ENCODE assay signal across 18 cellular contexts in genomic region chr10:28798428-28798955, GRCh38.
DNase-seq lines count a peak whose midpoint lies in the region; ATAC-seq, FAIRE-seq and TF ChIP-seq lines count a peak whose summit lies in the region.
"Had no signal": no experiment of that assay in that cellular context is flagged by ENCODE, and none has a peak within 500 bp of the region (broad histone marks: within the 10 kb centered on the region; RNA-seq: fewer than 3 reads in every experiment).

No MANE protein-coding gene starts in this region.

- CTCF ChIA-PET in PC-3 (lab: Charles Lee), result no interaction called here
- CTCF ChIA-PET in H1 (lab: Charles Lee; ENCODE audit: partially characterized antibody), result interaction anchor here (1.1 kb wide), 1 partner anchor 9 kb away, joined by 4 read pairs; no protein-coding TSS in a partner anchor

- H3K23ac ChIP-seq in H1 (ENCODE audit: insufficient read length) (no peak overlapping the region), trophoblast cell (ENCODE audit: low read length) (no peak overlapping the region)

- 90% methylated on average over 4 of the region's 4 CpGs; no CpG with 5 or more reads in 1 of the 2 experiments for WGBS in H1 (ENCODE audit: extremely low coverage in 1 of 2, insufficient coverage in 1 of 2, insufficient read length in 1 of 2, insufficient replicate concordance in 2 of 2, low coverage in 1 of 2, low lambda C conversion rate in 2 of 2, missing lambda C conversion rate in 1 of 2), 2 experiments
- WGBS in trophoblast cell (ENCODE audit: extremely low coverage, insufficient coverage, insufficient read length), result no CpG with 5 or more reads among the region's 4 CpGs
- 87 to 91% methylated on average over 4 of the region's 4 CpGs for WGBS in testis, 2 donors

- no TSS peak for BruUV-seq in PC-3 (replicated peaks; lab: Mats Ljungman, UMichigan)

- H3K4me1 ChIP-seq in PC-3 (ENCODE audit: insufficient read depth, low read length), result peaks cover 33% of the 10 kb centered on the region
- H3K4me1 ChIP-seq in H1 (replicated peaks in 1 of 4; ENCODE audit: control insufficient read depth in 3 of 4, insufficient read depth in 4 of 4, low read length in 3 of 4), result no peaks in the 10 kb centered on the region; a peak in 1 of 7 replicates
- H3K4me1 ChIP-seq in trophoblast cell (ENCODE audit: control insufficient read depth in 1 of 2, insufficient read depth in 2 of 2, low read length in 2 of 2), result no peaks in the 10 kb centered on the region
- H3K4me1 ChIP-seq in testis, result no peaks in the 10 kb centered on the region

- no peaks in the 10 kb centered on the region for H3K79me2 ChIP-seq in PC-3 (ENCODE audit: low read length)
- no peaks in the 10 kb centered on the region for H3K79me2 ChIP-seq in H1 (ENCODE audit: control insufficient read depth in 1 of 2, insufficient read depth in 2 of 2, low read length in 2 of 2)
- no peaks in the 10 kb centered on the region for H3K79me2 ChIP-seq in trophoblast cell (ENCODE audit: control insufficient read depth, insufficient read depth, low read length, poor library complexity)

- H3K14ac ChIP-seq in H1 (ENCODE audit: insufficient read length) (no peak overlapping the region), trophoblast cell (ENCODE audit: low read length) (no peak overlapping the region)

- H3K79me1 ChIP-seq in H1 (ENCODE audit: low read depth, low read length) (no peaks in the 10 kb centered on the region), trophoblast cell (ENCODE audit: low read length) (peaks cover 2% of the 10 kb centered on the region)

- H4K91ac ChIP-seq in H1 (replicated peaks; ENCODE audit: insufficient read length, low read length) (no peak overlapping the region), trophoblast cell (ENCODE audit: low read depth, low read length) (no peak overlapping the region)

- DNase-seq in NCI-H2227 (lab: John Stamatoyannopoulos, UW; ENCODE audit: unreplicated experiment) (peak; percentile 2), PC-3 (no peak), H1 (ENCODE audit: low read depth in 1 of 2, low spot score in 2 of 2) (no peak), trophoblast cell (peak in 1 of 2 donors; percentile 10), testis (no peak), NCI-H2029 (lab: John Stamatoyannopoulos, UW) (no peak), NCI-H2171 treated with DMSO at 0.1 percent for 48 hours (lab: John Stamatoyannopoulos, UW) (no peak), G401 (ENCODE audit: low spot score) (no peak)
- DNase-seq: AML-193, DMS79, MV-4-11, NCI-H1417, NCI-H187 treated with DMSO at 0.1 percent for 48 hours, NCI-H2171, NCI-H774, RPMI8226, SHP77 treated with DMSO at 0.1 percent for 48 hours had no signal

- H3K9me3 ChIP-seq in PC-3 (ENCODE audit: low read length), result no peaks in the 10 kb centered on the region
- H3K9me3 ChIP-seq in H1 (ENCODE audit: insufficient read depth in 2 of 2, low read depth in 1 of 2, low read length in 1 of 2), result no peaks in the 10 kb centered on the region
- H3K9me3 ChIP-seq in trophoblast cell (ENCODE audit: insufficient read depth, low read depth, low read length), result no peaks in the 10 kb centered on the region
- H3K9me3 ChIP-seq in testis, result no peaks in the 10 kb centered on the region

- H3K56ac ChIP-seq in H1 (replicated peaks; ENCODE audit: insufficient read length, low read depth, low read length), result no peak overlapping the region

- H3K9ac ChIP-seq in PC-3 (ENCODE audit: low read length) (no peak overlapping the region), H1 (replicated peaks in 1 of 4; ENCODE audit: extremely low read depth in 1 of 4, low read depth in 3 of 4, low read length in 3 of 4) (no peak overlapping the region), trophoblast cell (ENCODE audit: low read length) (no peak overlapping the region)
- H3K9ac ChIP-seq: KMS-11 had no signal

- H4K12ac ChIP-seq in trophoblast cell (ENCODE audit: low read depth, low read length), result no peak overlapping the region

- POLR2A ChIA-PET in PC-3 (lab: Charles Lee; ENCODE audit: unreplicated experiment) (no interaction called here), H1 (lab: Charles Lee; ENCODE audit: partially characterized antibody) (no interaction called here)

- H2BK20ac ChIP-seq in H1 (ENCODE audit: low read length), result no peak overlapping the region

- H3K9me2 ChIP-seq in PC-3 (replicated peaks; ENCODE audit: low read length), result no peaks in the 10 kb centered on the region

- H2AK5ac ChIP-seq in H1 (ENCODE audit: low read depth, low read length) (no peak overlapping the region), trophoblast cell (ENCODE audit: low read length) (peak overlapping the region; percentile 35)

- H3K18ac ChIP-seq in H1 (ENCODE audit: extremely low read depth, low read length), result no peak overlapping the region
- H3K18ac ChIP-seq in trophoblast cell (ENCODE audit: low read length), result no peak overlapping the region

- no peak overlapping the region for H3K4ac ChIP-seq in H1 (replicated peaks; ENCODE audit: insufficient read length, low read depth, low read length)
- H3K4ac ChIP-seq in trophoblast cell (ENCODE audit: low read depth, low read length), result no peak overlapping the region

- ATAC-seq in PC-3, result no peak

- FAIRE-seq in H1 (lab: Jason Lieb, UNC), result no peak

- no peak overlapping the region for H4K8ac ChIP-seq in H1 (ENCODE audit: extremely low read depth, insufficient read depth, low read length)
- no peak overlapping the region for H4K8ac ChIP-seq in trophoblast cell (ENCODE audit: low read depth, low read length)

- no peak overlapping the region for H2BK120ac ChIP-seq in H1 (replicated peaks; ENCODE audit: low read depth, low read length)
- H2BK120ac ChIP-seq in trophoblast cell (ENCODE audit: insufficient read depth, low read length, poor library complexity), result no peak overlapping the region

- TF ChIP-seq CTCF in PC-3 (conservative IDR thresholded peaks at IDR 0.05; ENCODE audit: low read depth, low read length), result no peak
- TF ChIP-seq CTCF in H1 (IDR thresholded peaks at IDR 0.05; ENCODE audit: control extremely low read depth in 1 of 3, insufficient read depth in 1 of 3, low read depth in 1 of 3, low read length in 3 of 3), result no peak
- TF ChIP-seq CTCF in testis (IDR thresholded peaks at IDR 0.05), result no peak

- no peak overlapping the region for H2BK15ac ChIP-seq in H1 (ENCODE audit: low read length)

- no peak overlapping the region for H4K5ac ChIP-seq in H1 (ENCODE audit: insufficient read length, low read depth, low read length)

- in situ Hi-C loops in G401 (cut with HindIII; ENCODE audit: low sequenced_read_pairs), result no loop called here

- no peaks in the 10 kb centered on the region for H3F3A ChIP-seq in PC-3 (ENCODE audit: low read length, unreplicated experiment)

- H3K4me2 ChIP-seq in PC-3 (ENCODE audit: low read length) (0 out of 2 replicates have a peak overlapping the region, but pooled peaks have one; percentile 37), H1 (ENCODE audit: insufficient read depth in 1 of 2, low read depth in 2 of 2, low read length in 2 of 2) (no peak overlapping the region), trophoblast cell (ENCODE audit: low read length) (no peak overlapping the region)
- H3K4me2 ChIP-seq: KMS-11 had no signal

- no peaks in the 10 kb centered on the region for H3K36me3 ChIP-seq in PC-3 (ENCODE audit: low read depth, low read length)
- no peaks in the 10 kb centered on the region for H3K36me3 ChIP-seq in H1 (ENCODE audit: control insufficient read depth in 2 of 4, insufficient read depth in 4 of 4, low read length in 3 of 4)
- H3K36me3 ChIP-seq in trophoblast cell (ENCODE audit: control insufficient read depth in 1 of 2, insufficient read depth in 2 of 2, low read length in 2 of 2), result no peaks in the 10 kb centered on the region
- H3K36me3 ChIP-seq in testis (ENCODE audit: low read depth, missing control alignments), result no peaks in the 10 kb centered on the region

- no peaks in the 10 kb centered on the region for H4K20me1 ChIP-seq in PC-3 (ENCODE audit: low read length)
- no peaks in the 10 kb centered on the region for H4K20me1 ChIP-seq in H1 (replicated peaks in 1 of 2; ENCODE audit: control insufficient read depth in 1 of 2, insufficient read depth in 2 of 2, low read length in 2 of 2)

- no peak overlapping the region for H3K4me3 ChIP-seq in PC-3 (ENCODE audit: low read length)
- no peak overlapping the region for H3K4me3 ChIP-seq in H1 (ENCODE audit: extremely low read depth in 1 of 4, insufficient read depth in 2 of 4, low read depth in 3 of 4, low read length in 4 of 4)
- no peak overlapping the region for H3K4me3 ChIP-seq in trophoblast cell (ENCODE audit: low read depth, low read length)
- H3K4me3 ChIP-seq in testis, result no peak overlapping the region

- TF ChIP-seq POLR2A in H1 (IDR thresholded peaks at IDR 0.05; ENCODE audit: control extremely low read depth in 1 of 2, low read depth in 2 of 2, low read length in 2 of 2), result no peak
- TF ChIP-seq POLR2A in testis (IDR thresholded peaks at IDR 0.05), result no peak

- no peaks in the 10 kb centered on the region for H3K23me2 ChIP-seq in H1 (ENCODE audit: low read depth, low read length)

- no peak for TF ChIP-seq RAD21 in H1 (IDR thresholded peaks at IDR 0.05 in 1 of 2, conservative IDR thresholded peaks at IDR 0.05 in 1 of 2; ENCODE audit: low read depth in 2 of 2, low read length in 2 of 2)

- intact Hi-C loops in PC-3 (cut with micrococcal nuclease) (no loop called here), testis (cut with DNase I; ENCODE audit: low total_unique reads) (no loop called here)

- no peak overlapping the region for H3K27ac ChIP-seq in PC-3 (ENCODE audit: low read length)
- H3K27ac ChIP-seq in H1 (ENCODE audit: low read depth, low read length), result no peak overlapping the region
- no peak overlapping the region for H3K27ac ChIP-seq in trophoblast cell (ENCODE audit: low read depth, low read length)
- H3K27ac ChIP-seq in testis, result no peak overlapping the region
- H3K27ac ChIP-seq: KMS-11 had no signal

- H2AFZ ChIP-seq in PC-3 (ENCODE audit: low read length), result no peak overlapping the region
- no peak overlapping the region for H2AFZ ChIP-seq in H1 (ENCODE audit: low read length)
- no peak overlapping the region for H2AFZ ChIP-seq in trophoblast cell (ENCODE audit: insufficient read depth, low read length, poor library complexity)

- no peaks in the 10 kb centered on the region for H3K27me3 ChIP-seq in PC-3 (ENCODE audit: low read length)
- no peaks in the 10 kb centered on the region for H3K27me3 ChIP-seq in H1 (replicated peaks in 1 of 4; ENCODE audit: control insufficient read depth in 3 of 4, extremely low read depth in 1 of 4, insufficient read depth in 3 of 4, low read length in 3 of 4)
- H3K27me3 ChIP-seq in trophoblast cell (ENCODE audit: insufficient read depth, low read length), result no peaks in the 10 kb centered on the region
- H3K27me3 ChIP-seq in testis, result no peaks in the 10 kb centered on the region

- H2BK12ac ChIP-seq in H1 (ENCODE audit: low read depth, low read length), result peak overlapping the region; percentile 61; the same call in 1 of the 2 replicates
- H2BK12ac ChIP-seq in trophoblast cell (ENCODE audit: low read length), result no peak overlapping the region

- no peak for TF ChIP-seq EP300 in H1 (IDR thresholded peaks at IDR 0.05; ENCODE audit: borderline replicate concordance in 1 of 2, low read depth in 2 of 2, low read length in 2 of 2)

- no peak overlapping the region for H2BK5ac ChIP-seq in H1 (ENCODE audit: low read depth, low read length)
- H2BK5ac ChIP-seq in trophoblast cell (ENCODE audit: low read depth, low read length, poor library complexity), result no peak overlapping the region
